26 cellular contexts compared by ENCODE assay signal in the genomic region with DNA sequence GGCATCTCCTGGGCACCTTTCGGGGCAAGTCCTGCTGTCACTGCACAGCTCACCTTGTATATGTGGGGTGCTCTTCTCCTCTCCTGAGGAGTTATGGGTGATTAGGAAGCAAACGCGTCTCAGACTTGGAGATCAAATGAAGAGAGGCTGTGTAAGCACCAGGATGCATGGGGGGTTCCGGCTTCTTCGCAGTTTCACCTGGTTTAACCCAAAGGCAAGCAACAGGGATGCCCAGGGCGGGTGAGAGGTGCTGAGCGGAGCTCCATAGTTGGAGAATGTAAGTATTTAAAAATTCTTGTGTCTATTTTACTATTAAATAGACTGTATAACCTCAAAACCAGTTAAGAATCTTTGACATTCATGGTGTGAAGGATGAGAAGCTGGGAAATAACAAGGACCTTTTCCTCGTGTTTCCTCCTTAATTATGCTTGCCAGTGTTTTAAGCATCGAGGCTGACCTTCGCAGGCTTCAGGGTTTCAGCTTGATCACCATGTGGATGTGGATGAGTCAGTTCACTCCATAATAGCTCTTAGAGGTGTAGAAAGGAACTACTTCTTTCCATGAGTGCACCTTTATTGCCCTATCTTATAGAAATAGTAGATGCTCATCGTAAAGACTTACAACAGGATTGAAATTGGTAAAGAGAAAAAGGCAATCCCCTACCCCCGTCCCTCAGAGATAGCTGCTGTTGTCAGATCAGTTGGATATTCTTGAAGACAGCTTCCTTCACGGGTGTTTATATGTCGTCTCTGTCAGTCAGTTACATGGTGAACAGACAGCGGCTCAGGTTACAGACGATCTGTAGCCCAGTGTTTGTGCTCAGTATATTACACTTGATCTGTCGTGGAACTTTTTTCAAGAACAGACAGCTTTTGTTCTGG.
A peak's percentile ranks its signal among the peaks of the same experiment; 100 is the strongest.
DNase-seq lines count a peak whose midpoint lies in the region; TF ChIP-seq lines count a peak whose summit lies in the region.
"Had no signal": no experiment of that assay in that cellular context is flagged by ENCODE, and none has a peak within 500 bp of the region (broad histone marks: within the 10 kb centered on the region; RNA-seq: fewer than 3 reads in every experiment).

No MANE protein-coding gene starts in this region.

- peak overlapping the region; percentile 93 for H3K27ac Mint-ChIP-seq in progenitor cell of endocrine pancreas
- H3K27ac Mint-ChIP-seq: activated CD4-positive, alpha-beta T cell treated with anti-CD3 and anti-CD28 coated beads, Interleukin-2, amount 10 ng/mL, durations not matched to agents 7 days and 5 days; CD4-positive, CD25-positive, alpha-beta regulatory T cell; memory B cell; stimulated activated memory B cell treated with anti-CD40 and anti-IgM and Interleukin-4, amounts not matched to agents 10 μg/mL and 1 μg/mL and 100 μg/mL, for 72 hours had no signal

- H3K4me3 Mint-ChIP-seq in progenitor cell of endocrine pancreas (ENCODE audit: low read depth): no peak overlapping the region
- H3K4me3 Mint-ChIP-seq: activated CD4-positive, alpha-beta T cell treated with anti-CD3 and anti-CD28 coated beads, Interleukin-2, amount 10 ng/mL, durations not matched to agents 7 days and 5 days; activated T-cell treated with anti-CD3 and anti-CD28 coated beads, Interleukin-2, amount 50 U/mL, for 4 hours; CD4-positive, CD25-positive, alpha-beta regulatory T cell; memory B cell; stimulated activated memory B cell treated with anti-CD40 and anti-IgM and Interleukin-4, amounts not matched to agents 10 μg/mL and 1 μg/mL and 100 μg/mL, for 72 hours had no signal

- DNase-seq in HuH-7 (ENCODE audit: low spot score): peak; percentile 16
- peak; percentile 67 for DNase-seq in NCI-H526 treated with DMSO at 0.1 percent for 48 hours (lab: John Stamatoyannopoulos, UW)
- peak; percentile 64 for DNase-seq in islet precursor cell
- no peak for DNase-seq in progenitor cell of endocrine pancreas (ENCODE audit: low spot score, unreplicated experiment)
- DNase-seq in anterior cingulate cortex (lab: John Stamatoyannopoulos, UW): no peak
- DNase-seq in SHP77 treated with DMSO at 0.1 percent for 48 hours (lab: John Stamatoyannopoulos, UW): no peak
- no peak for DNase-seq in effector CD8-positive, alpha-beta T cell (lab: John Stamatoyannopoulos, UW)
- DNase-seq: activated CD4-positive, alpha-beta T cell treated with anti-CD3 and anti-CD28 coated beads, Interleukin-2, amount 10 ng/mL, durations not matched to agents 7 days and 5 days; activated naive CD4-positive, alpha-beta T cell; activated T-cell treated with anti-CD3 and anti-CD28 coated beads, Interleukin-2, amount 50 U/mL, for 4 hours; CD4-positive, CD25-positive, alpha-beta regulatory T cell; colonic mucosa; effector memory CD4-positive, alpha-beta T cell; foreskin fibroblast; heart right ventricle; KG1; MG63; NCI-H2081 treated with DMSO at 0.1 percent for 48 hours; NK-92 treated with Interleukin-12 subunit alpha and Interleukin-12 subunit beta, amount 100 ng/mL, for 24 hours; SIG-M5; stimulated activated CD4-positive, alpha-beta T cell treated with anti-CD3 and anti-CD28 coated beads, Interleukin-4, amount 100 ng/mL, for 4 hours; T1000; uterus; WERI-Rb-1 had no signal

- peaks cover 5% of the 10 kb centered on the region for H3K9me3 Mint-ChIP-seq in progenitor cell of endocrine pancreas (ENCODE audit: low read depth)
- H3K9me3 Mint-ChIP-seq: activated CD4-positive, alpha-beta T cell treated with anti-CD3 and anti-CD28 coated beads, Interleukin-2, amount 10 ng/mL, durations not matched to agents 7 days and 5 days; activated T-cell treated with anti-CD3 and anti-CD28 coated beads, Interleukin-2, amount 50 U/mL, for 4 hours; memory B cell; stimulated activated memory B cell treated with anti-CD40 and anti-IgM and Interleukin-4, amounts not matched to agents 10 μg/mL and 1 μg/mL and 100 μg/mL, for 72 hours had no signal

- H3K36me3 Mint-ChIP-seq in progenitor cell of endocrine pancreas (ENCODE audit: insufficient read depth): peaks cover 2% of the 10 kb centered on the region
- H3K36me3 Mint-ChIP-seq: CD4-positive, CD25-positive, alpha-beta regulatory T cell; memory B cell; stimulated activated memory B cell treated with anti-CD40 and anti-IgM and Interleukin-4, amounts not matched to agents 10 μg/mL and 1 μg/mL and 100 μg/mL, for 72 hours had no signal

- no peak for TF ChIP-seq CTCF in progenitor cell of endocrine pancreas (IDR thresholded peaks at IDR 0.05; ENCODE audit: unreplicated experiment)

- no peaks in the 10 kb centered on the region for H3K27me3 Mint-ChIP-seq in progenitor cell of endocrine pancreas
- H3K27me3 Mint-ChIP-seq: activated CD4-positive, alpha-beta T cell treated with anti-CD3 and anti-CD28 coated beads, Interleukin-2, amount 10 ng/mL, durations not matched to agents 7 days and 5 days; CD4-positive, CD25-positive, alpha-beta regulatory T cell; stimulated activated memory B cell treated with anti-CD40 and anti-IgM and Interleukin-4, amounts not matched to agents 10 μg/mL and 1 μg/mL and 100 μg/mL, for 72 hours had no signal

- H3K4me1 Mint-ChIP-seq in progenitor cell of endocrine pancreas (ENCODE audit: low read depth): peaks cover 11% of the 10 kb centered on the region
- H3K4me1 Mint-ChIP-seq: activated CD4-positive, alpha-beta T cell treated with anti-CD3 and anti-CD28 coated beads, Interleukin-2, amount 10 ng/mL, durations not matched to agents 7 days and 5 days; CD4-positive, CD25-positive, alpha-beta regulatory T cell; memory B cell; stimulated activated memory B cell treated with anti-CD40 and anti-IgM and Interleukin-4, amounts not matched to agents 10 μg/mL and 1 μg/mL and 100 μg/mL, for 72 hours had no signal

Comparison
In these comparisons a context has a peak if more than half of its experiments do, and no peak if none do; other contexts are left out.
1. DNase-seq: peak in HuH-7 (single experiment), NCI-H526 treated with DMSO at 0.1 percent for 48 hours (single experiment) and islet precursor cell (single experiment); none in progenitor cell of endocrine pancreas (single experiment), anterior cingulate cortex (0 of 58), SHP77 treated with DMSO at 0.1 percent for 48 hours (single experiment) and effector CD8-positive, alpha-beta T cell (single experiment).